Comparison of ENCODE assay signal across 8 cellular contexts in genomic region chr6:127459231-127459641, GRCh38. TPM values are rescaled to one million over a fixed set of nuclear protein-coding genes. Genes with fewer than 3 reads are reported as not detected.
DNase-seq lines count a peak whose midpoint lies in the region; ATAC-seq, FAIRE-seq and TF ChIP-seq lines count a peak whose summit lies in the region.

KIAA0408 (minus strand) TSS chr6:127459389; CDS start chr6:127453981, 5,408 bp downstream.

- DNase-seq in H9 (peak; percentile 81), adipocyte (ENCODE audit: low read depth) (peak; percentile 68), iPS DF 19.7 (ENCODE audit: low read depth, low spot score) (peak; percentile 60), small intestine (peak; percentile 12), RKO (ENCODE audit: low spot score) (no peak), NCI-H2029 treated with DMSO at 0.1 percent for 48 hours (lab: John Stamatoyannopoulos, UW) (no peak), GM12891 (ENCODE audit: insufficient read length, low spot score) (no peak)

- WGBS in H9 (ENCODE audit: extremely low coverage, insufficient read length, low lambda C conversion rate), result no CpG with 5 or more reads among the region's 4 CpGs
- WGBS in small intestine, 3 donors, result 15 to 25% (median 21%) methylated on average over 4 of the region's 4 CpGs

- no peak within 1 kb of the TSS for H3K14ac ChIP-seq in H9 (ENCODE audit: insufficient read depth, low read length)

- no peaks in the 10 kb centered on the region; a peak in 1 of 7 replicates for H3K36me3 Mint-ChIP-seq in H9 (ENCODE audit: insufficient read depth in 1 of 3, low read depth in 3 of 3)

- peaks cover 31 to 33% of the 10 kb centered on the region in 2 experiments for H3K4me1 Mint-ChIP-seq in H9

- no peak for FAIRE-seq in small intestine (lab: Jason Lieb, UNC)
- no peak for FAIRE-seq in GM12891 (lab: Jason Lieb, UNC)

- H3K27ac ChIP-seq in H9 (ENCODE audit: insufficient read length, low read depth, low read length) (peak within 1 kb of the TSS; percentile 44), small intestine (ENCODE audit: low read depth in 1 of 2, low read length in 1 of 2) (peak within 1 kb of the TSS in 1 of 2 donors; percentile 84)

- H3K27me3 ChIP-seq in H9 (ENCODE audit: insufficient read depth, low read length) (no peaks in the 10 kb centered on the region), adipocyte (replicated peaks; ENCODE audit: control insufficient read depth, insufficient read depth, low read length) (no peaks in the 10 kb centered on the region), small intestine (ENCODE audit: control insufficient read depth in 2 of 2, insufficient read depth in 2 of 2, low read length in 2 of 2) (no peaks in the 10 kb centered on the region)

- no peaks in the 10 kb centered on the region for H3K9me3 Mint-ChIP-seq in H9

- no peaks in the 10 kb centered on the region for H3K79me1 ChIP-seq in H9 (ENCODE audit: insufficient read depth, low read depth, low read length, poor library complexity, severe bottlenecking)

- H4K91ac ChIP-seq in H9 (ENCODE audit: insufficient read length, low read depth, low read length), result no peak within 1 kb of the TSS

- H4K8ac ChIP-seq in H9 (replicated peaks; ENCODE audit: insufficient read length, low read depth, low read length), result no peak within 1 kb of the TSS

- no peaks in the 10 kb centered on the region for H4K20me1 ChIP-seq in H9 (ENCODE audit: control insufficient read depth, insufficient read depth, insufficient read length)

- H3K79me2 ChIP-seq in H9 (ENCODE audit: insufficient read depth, low read length), result no peaks in the 10 kb centered on the region

- no peak within 1 kb of the TSS for H2BK12ac ChIP-seq in H9 (ENCODE audit: insufficient read length, low read depth, low read length)

- peak within 1 kb of the TSS; percentile 81 for H3K4me3 ChIP-seq in adipocyte (ENCODE audit: low read length)
- no peak within 1 kb of the TSS for H3K4me3 ChIP-seq in small intestine (ENCODE audit: low read depth in 1 of 2, low read length in 2 of 2)

- H2AK5ac ChIP-seq in H9 (ENCODE audit: insufficient read length, low read length), result no peak within 1 kb of the TSS

- no peak within 1 kb of the TSS for H3K56ac ChIP-seq in H9 (ENCODE audit: insufficient read length, low read depth, low read length)

- H3K4ac ChIP-seq in H9 (ENCODE audit: low read depth, low read length), result no peak within 1 kb of the TSS

- no peaks in the 10 kb centered on the region for H3K36me3 ChIP-seq in adipocyte (ENCODE audit: control insufficient read depth, insufficient read depth, low read length, severe bottlenecking)
- H3K36me3 ChIP-seq in small intestine (ENCODE audit: control insufficient read depth in 2 of 2, insufficient read depth in 2 of 2, low read length in 2 of 2), result no peaks in the 10 kb centered on the region

- H3K9me3 ChIP-seq in H9 (ENCODE audit: control insufficient read depth, low read depth, low read length) (no peaks in the 10 kb centered on the region), adipocyte (ENCODE audit: control insufficient read depth, low read length) (no peaks in the 10 kb centered on the region), small intestine (ENCODE audit: control insufficient read depth, low read depth) (no peaks in the 10 kb centered on the region)

- H3K9ac ChIP-seq in H9 (ENCODE audit: extremely low read depth, insufficient read length, low read length) (no peak within 1 kb of the TSS), adipocyte (ENCODE audit: low read length) (peak within 1 kb of the TSS; percentile 86)

- no peak for TF ChIP-seq CTCF in H9 (conservative IDR thresholded peaks at IDR 0.05)

- no peak within 1 kb of the TSS for H2BK20ac ChIP-seq in H9 (ENCODE audit: low read depth, low read length, poor library complexity, severe bottlenecking)

- H2AFZ ChIP-seq in H9 (ENCODE audit: low read length), result no peak within 1 kb of the TSS

- H3K27me3 Mint-ChIP-seq in H9 (ENCODE audit: low read depth), result no peaks in the 10 kb centered on the region

- H2BK5ac ChIP-seq in H9 (ENCODE audit: insufficient read length, low read length), result no peak within 1 kb of the TSS

- H3K4me2 ChIP-seq in H9 (ENCODE audit: insufficient read depth, insufficient read length, low read length), result no peak within 1 kb of the TSS

- no peak within 1 kb of the TSS for H4K5ac ChIP-seq in H9 (ENCODE audit: insufficient read length, low read depth, low read length)

- H3K4me1 ChIP-seq in H9 (ENCODE audit: insufficient read depth, low read length) (no peaks in the 10 kb centered on the region; the same call in 1 of the 2 replicates), adipocyte (ENCODE audit: control insufficient read depth, insufficient read depth, low read length) (peaks cover 51% of the 10 kb centered on the region), small intestine (ENCODE audit: control insufficient read depth in 2 of 2, insufficient read depth in 1 of 2, low read depth in 1 of 2, low read length in 1 of 2) (no peaks in the 10 kb centered on the region)

- TF ChIP-seq POLR2A in GM12891 (IDR thresholded peaks at IDR 0.05; ENCODE audit: low read depth, low read length), result no peak

- H2BK15ac ChIP-seq in H9 (ENCODE audit: low read depth, low read length), result no peak within 1 kb of the TSS

- peak within 1 kb of the TSS; percentile 14 to 91 (median 44); a peak in 5 of 7 replicates for H3K27ac Mint-ChIP-seq in H9

- no peak within 1 kb of the TSS for H3K18ac ChIP-seq in H9 (ENCODE audit: insufficient read length, low read depth, low read length)

- no peak within 1 kb of the TSS for H3T11ph ChIP-seq in H9 (ENCODE audit: low read length)

- no peak for ATAC-seq in GM19455 (IDR thresholded peaks at IDR 0.05; ENCODE audit: unreplicated experiment)

- H3K4me3 Mint-ChIP-seq in H9, result peak within 1 kb of the TSS in 1 of 2 experiments; percentile 13; a peak in 3 of 5 replicates

- no peaks in the 10 kb centered on the region for H3K23me2 ChIP-seq in H9 (ENCODE audit: insufficient read length, low read depth, low read length, poor library complexity, severe bottlenecking)

- H3K23ac ChIP-seq in H9 (ENCODE audit: insufficient read length, low read depth, low read length), result no peak within 1 kb of the TSS

- H2BK120ac ChIP-seq in H9 (ENCODE audit: low read depth, low read length, poor library complexity, severe bottlenecking), result no peak within 1 kb of the TSS

TF ChIP-seq in GM12891, 5 proteins besides CTCF, POLR2A, EP300 and RAD21:
- TF ChIP-seq PAX5 (IDR thresholded peaks at IDR 0.05; ENCODE audit: insufficient read depth, low read length, severe bottlenecking) (no peak), POLR2AphosphoS5 (IDR thresholded peaks at IDR 0.05; ENCODE audit: low read depth, low read length) (no peak)

RNA-seq across cellular contexts. Expression of gene KIAA0408, which starts in this region (rescaled TPM):
- 3.1 and 4.7 TPM in 2 replicates for total RNA-seq in H9 (2021)
- polyA plus RNA-seq in small intestine, result 1 to 10 TPM in 2 of 3 donors, not detected in 1; 1.1 to 2.0 TPM
- polyA plus RNA-seq in GM12891 (2012; ENCODE audit: low read depth, missing spikeins), result 0.76 TPM

Comparison
In these comparisons a context has a peak if more than half of its experiments do, and no peak if none do; other contexts are left out.
1. DNase-seq: peak in H9 (single experiment), adipocyte (single experiment), iPS DF 19.7 (single experiment) and small intestine (single experiment); none in RKO (single experiment), NCI-H2029 treated with DMSO at 0.1 percent for 48 hours (single experiment) and GM12891 (single experiment).